ENCODE assay signal across 18 cellular contexts in the genomic region with DNA sequence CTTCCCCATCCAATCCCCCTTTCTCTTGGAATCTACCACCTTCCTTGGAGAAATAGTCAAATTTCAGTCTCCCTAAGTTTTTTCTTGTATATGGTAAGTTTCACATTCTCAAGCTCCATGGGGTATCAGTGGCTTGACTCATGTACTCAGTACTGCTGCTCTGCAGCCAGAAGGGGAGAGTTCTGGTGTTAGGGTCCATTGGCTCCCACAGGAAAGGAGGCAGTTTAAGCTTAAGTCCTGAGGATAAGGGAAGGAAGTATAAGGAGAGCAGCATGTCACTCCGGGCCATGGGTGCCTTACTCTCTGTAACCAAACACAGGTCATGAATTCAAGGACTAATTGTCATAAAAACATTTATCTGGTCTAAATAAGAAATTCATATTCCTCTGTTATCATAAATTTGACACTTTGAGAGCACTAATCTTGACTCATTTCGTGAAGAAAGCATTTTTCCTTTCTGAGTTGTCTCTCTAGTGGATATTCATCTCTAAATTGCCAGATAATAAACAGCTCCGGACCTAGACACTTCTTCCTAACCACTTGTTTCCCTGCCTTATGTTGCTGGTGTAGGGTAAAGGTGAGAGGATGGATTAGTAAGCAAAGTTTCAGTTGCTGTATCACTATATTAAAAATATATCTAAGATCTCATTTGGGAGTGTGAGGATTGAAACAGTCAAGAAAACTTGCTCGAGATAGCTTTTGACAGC. TPM values are rescaled to one million over a fixed set of nuclear protein-coding genes. Genes with fewer than 3 reads are reported as not detected.
A peak's percentile ranks its signal among the peaks of the same experiment; 100 is the strongest.
DNase-seq lines count a peak whose midpoint lies in the region; ATAC-seq, FAIRE-seq and TF ChIP-seq lines count a peak whose summit lies in the region.
"Had no signal": no experiment of that assay in that cellular context is flagged by ENCODE, and none has a peak within 500 bp of the region (broad histone marks: within the 10 kb centered on the region; RNA-seq: fewer than 3 reads in every experiment).

No MANE protein-coding gene starts in this region.

- peak overlapping the region; percentile 18; the same call in 1 of the 2 replicates for H2AFZ ChIP-seq in OCI-LY7 (ENCODE audit: low read length)

- POLR2A ChIA-PET in activated CD4-positive, alpha-beta T cell treated with anti-CD3 and anti-CD28 coated beads for 36 hours (lab: Charles Lee), result interaction anchor here (0.7 to 1.6 kb wide), 5 partner anchors 12 to 140 kb away, joined by 3 to 10 read pairs (median 4); partner anchors contain the start of gene SC5D
- POLR2A ChIA-PET in OCI-LY7 (lab: Charles Lee), result interaction anchor here (1.3 to 15.2 kb wide), 7 partner anchors 12 to 60 kb away, joined by 4 to 413 read pairs (median 42); partner anchors contain the start of genes SORL1 and SORL1-AS1

- no TSS peak for BruUV-seq in OCI-LY7 (replicated peaks; lab: Mats Ljungman, UMichigan)

- H3K4me1 Mint-ChIP-seq in activated CD4-positive, alpha-beta T cell treated with anti-CD3 and anti-CD28 coated beads for 36 hours, result peaks cover 41% of the 10 kb centered on the region
- H3K4me1 Mint-ChIP-seq in endodermal cell, result peaks cover 24% of the 10 kb centered on the region

- DNase-seq in activated CD4-positive, alpha-beta T cell treated with anti-CD3 and anti-CD28 coated beads for 36 hours, result no peak
- no peak for DNase-seq in activated CD4-positive, alpha-beta T cell treated with anti-CD3 and anti-CD28 coated beads for 48 hours
- DNase-seq in GM12891 (ENCODE audit: insufficient read length, low spot score), result no peak
- DNase-seq in OCI-LY7 (ENCODE audit: low spot score), result peak; percentile 26
- DNase-seq in endodermal cell, result peak; percentile 36
- DNase-seq in DMS79 treated with DMSO at 0.1 percent for 48 hours (lab: John Stamatoyannopoulos, UW), result no peak
- no peak for DNase-seq in brain microvascular endothelial cell
- DNase-seq: 8988T, body of pancreas, GF-D8, lower lobe of right lung, NCI-H1048, NCI-H1694 treated with DMSO at 0.1 percent for 48 hours, NCI-H526, RPMI8226 had no signal

- no peaks in the 10 kb centered on the region for H4K20me1 ChIP-seq in OCI-LY7 (ENCODE audit: insufficient read depth, low read length)

- H3K36me3 ChIP-seq in OCI-LY7 (ENCODE audit: insufficient read depth, low read length), result no peaks in the 10 kb centered on the region
- H3K36me3 ChIP-seq in endodermal cell (ENCODE audit: control insufficient read depth, insufficient read depth, low read length), result no peaks in the 10 kb centered on the region
- H3K36me3 ChIP-seq in brain microvascular endothelial cell (replicated peaks), result no peaks in the 10 kb centered on the region
- H3K36me3 ChIP-seq: HAP-1, lower lobe of right lung had no signal

- H3K27ac ChIP-seq in OCI-LY7 (ENCODE audit: low read depth, low read length, poor library complexity, severe bottlenecking) (peak overlapping the region; percentile 99), endodermal cell (ENCODE audit: low read depth, low read length) (no peak overlapping the region), brain microvascular endothelial cell (no peak overlapping the region)
- H3K27ac ChIP-seq: body of pancreas, lower lobe of right lung, skin epidermis had no signal

- H3K27me3 ChIP-seq in endodermal cell (ENCODE audit: control insufficient read depth, insufficient read depth, low read length, poor library complexity, severe bottlenecking) (no peaks in the 10 kb centered on the region), brain microvascular endothelial cell (replicated peaks) (peaks cover 15% of the 10 kb centered on the region)
- H3K27me3 ChIP-seq: body of pancreas had no signal

- no peaks in the 10 kb centered on the region; the same call in 1 of the 2 replicates for H3K79me2 ChIP-seq in OCI-LY7 (ENCODE audit: insufficient read depth, low read depth, low read length)

- H3K27ac Mint-ChIP-seq in activated CD4-positive, alpha-beta T cell treated with anti-CD3 and anti-CD28 coated beads for 36 hours, result peak overlapping the region; percentile 76
- no peak overlapping the region for H3K27ac Mint-ChIP-seq in endodermal cell

- 88 to 93% methylated on average over 1 to 3 of the region's 4 CpGs for WGBS in endodermal cell (ENCODE audit: insufficient coverage in 1 of 2, insufficient read length in 1 of 2), 2 experiments

- H3K9me3 Mint-ChIP-seq in activated CD4-positive, alpha-beta T cell treated with anti-CD3 and anti-CD28 coated beads for 36 hours (ENCODE audit: low read depth), result no peaks in the 10 kb centered on the region
- no peaks in the 10 kb centered on the region for H3K9me3 Mint-ChIP-seq in endodermal cell

- peak; percentile 72 for FAIRE-seq in GM12891 (lab: Jason Lieb, UNC)

- H3K9me3 ChIP-seq in OCI-LY7 (ENCODE audit: low read length), result no peaks in the 10 kb centered on the region
- no peaks in the 10 kb centered on the region for H3K9me3 ChIP-seq in endodermal cell (ENCODE audit: control insufficient read depth, low read length)
- H3K9me3 ChIP-seq: body of pancreas, HAP-1, lower lobe of right lung had no signal

- no peaks in the 10 kb centered on the region for H3K27me3 Mint-ChIP-seq in activated CD4-positive, alpha-beta T cell treated with anti-CD3 and anti-CD28 coated beads for 36 hours
- peaks cover 10% of the 10 kb centered on the region for H3K27me3 Mint-ChIP-seq in endodermal cell (ENCODE audit: insufficient read depth)

- H3K9me2 ChIP-seq in OCI-LY7 (ENCODE audit: insufficient read depth, low read length), result no peaks in the 10 kb centered on the region

- ATAC-seq in activated CD4-positive, alpha-beta T cell treated with anti-CD3 and anti-CD28 coated beads for 36 hours, result peak; percentile 94
- ATAC-seq in HG02798 (IDR thresholded peaks at IDR 0.05; ENCODE audit: poor library complexity, unreplicated experiment), result no peak
- ATAC-seq: body of pancreas, lower lobe of right lung had no signal

- TF ChIP-seq CTCF in OCI-LY7 (conservative IDR thresholded peaks at IDR 0.05; ENCODE audit: low read length) (no peak), endodermal cell (conservative IDR thresholded peaks at IDR 0.05) (no peak), brain microvascular endothelial cell (IDR thresholded peaks at IDR 0.05; ENCODE audit: low read depth, low read length, missing control alignments) (no peak)

- no peak for TF ChIP-seq POLR2A in GM12891 (IDR thresholded peaks at IDR 0.05; ENCODE audit: low read depth, low read length)

- H3K9ac ChIP-seq in endodermal cell (ENCODE audit: extremely low read depth, low read length, poor library complexity, severe bottlenecking), result no peak overlapping the region

- H3K36me3 Mint-ChIP-seq in activated CD4-positive, alpha-beta T cell treated with anti-CD3 and anti-CD28 coated beads for 36 hours (ENCODE audit: low read depth), result peaks cover 1% of the 10 kb centered on the region
- no peaks in the 10 kb centered on the region for H3K36me3 Mint-ChIP-seq in endodermal cell (ENCODE audit: low read depth)

- H3K4me1 ChIP-seq in OCI-LY7 (ENCODE audit: insufficient read depth, low read length, poor library complexity, severe bottlenecking), result peaks cover 99% of the 10 kb centered on the region
- peaks cover 7% of the 10 kb centered on the region for H3K4me1 ChIP-seq in endodermal cell (ENCODE audit: control insufficient read depth, insufficient read depth, low read length)
- H3K4me1 ChIP-seq: body of pancreas had no signal

- CTCF ChIA-PET in activated CD4-positive, alpha-beta T cell treated with anti-CD3 and anti-CD28 coated beads for 36 hours (lab: Charles Lee), result interaction anchor here (0.7 to 1.9 kb wide), 8 partner anchors 12 to 163 kb away, joined by 3 to 6 read pairs (median 3); no protein-coding TSS in a partner anchor
- CTCF ChIA-PET in OCI-LY7 (lab: Charles Lee; ENCODE audit: unreplicated experiment), result interaction anchor here (0.8 to 1.8 kb wide), 3 partner anchors 12 to 25 kb away, joined by 3 to 8 read pairs (median 3); no protein-coding TSS in a partner anchor

- H3K4me2 ChIP-seq in OCI-LY7 (ENCODE audit: low read length), result peak overlapping the region; percentile 73

- intact Hi-C loops in activated CD4-positive, alpha-beta T cell treated with anti-CD3 and anti-CD28 coated beads for 36 hours (cut with DNase I, micrococcal nuclease), result loop anchor here (1.0 to 5.0 kb wide), 4 partner anchors 21 to 160 kb away; no protein-coding TSS in a partner anchor
- intact Hi-C loops in OCI-LY7 (cut with micrococcal nuclease; ENCODE audit: unreplicated experiment), result loop anchor here (2.0 kb wide), 2 partner anchors 25 to 137 kb away; no protein-coding TSS in a partner anchor

- H3K4me3 Mint-ChIP-seq in activated CD4-positive, alpha-beta T cell treated with anti-CD3 and anti-CD28 coated beads for 36 hours, result no peak overlapping the region
- no peak overlapping the region for H3K4me3 Mint-ChIP-seq in endodermal cell

- in situ Hi-C loops in brain microvascular endothelial cell (cut with HindIII; ENCODE audit: low pct_ligation_motif_present, low sequenced_read_pairs), result no loop called here

- H3K4me3 ChIP-seq in OCI-LY7 (ENCODE audit: low read depth, low read length, poor library complexity, severe bottlenecking), result peak overlapping the region; percentile 37
- H3K4me3 ChIP-seq in endodermal cell (ENCODE audit: low read length), result no peak overlapping the region
- no peak overlapping the region for H3K4me3 ChIP-seq in brain microvascular endothelial cell (ENCODE audit: low read depth, low read length)
- H3K4me3 ChIP-seq: body of pancreas, HAP-1, lower lobe of right lung, skin epidermis had no signal

TF ChIP-seq in GM12891, 5 proteins besides CTCF, POLR2A, EP300 and RAD21:
- no peak for TF ChIP-seq POLR2AphosphoS5 (IDR thresholded peaks at IDR 0.05; ENCODE audit: low read depth, low read length)
- TF ChIP-seq TAF1 (IDR thresholded peaks at IDR 0.05; ENCODE audit: low read depth, low read length), result no peak
- TF ChIP-seq SPI1 (IDR thresholded peaks at IDR 0.05; ENCODE audit: low read depth, low read length), result no peak
- TF ChIP-seq POU2F2 (IDR thresholded peaks at IDR 0.05; ENCODE audit: low read depth, low read length), result no peak
- TF ChIP-seq PAX5 (IDR thresholded peaks at IDR 0.05; ENCODE audit: insufficient read depth, low read length, severe bottlenecking), result no peak

RNA-seq across cellular contexts. Expression of gene SORL1, which starts 20.1 kb away (rescaled TPM):
- total RNA-seq in activated CD4-positive, alpha-beta T cell treated with anti-CD3 and anti-CD28 coated beads for 36 hours, result 10 to 100 TPM; 53.5 to 68.0 TPM
- polyA plus RNA-seq in GM12891 (2012; ENCODE audit: low read depth, missing spikeins), result 49.9 TPM
- total RNA-seq in OCI-LY7 (2014; rRNA removed; shearing (Covaris generic)), result 219 and 228 TPM in 2 replicates
- total RNA-seq in OCI-LY7 (2022), result 400 and 411 TPM in 2 replicates
- 10 to 100 TPM; 56.4 to 57.5 TPM for total RNA-seq in endodermal cell
- polyA plus RNA-seq in endodermal cell (2013, experiment 1 of 2), result 14.7 TPM
- polyA plus RNA-seq in endodermal cell (2013, experiment 2 of 2), result 15.0 TPM

Comparison
In these comparisons a context has a peak if more than half of its experiments do, and no peak if none do; other contexts are left out.
1. DNase-seq: peak in OCI-LY7 (single experiment) and endodermal cell (single experiment); none in activated CD4-positive, alpha-beta T cell treated with anti-CD3 and anti-CD28 coated beads for 36 hours (single experiment), activated CD4-positive, alpha-beta T cell treated with anti-CD3 and anti-CD28 coated beads for 48 hours (single experiment), GM12891 (single experiment), DMS79 treated with DMSO at 0.1 percent for 48 hours (single experiment) and brain microvascular endothelial cell (single experiment).